Comparison of ENCODE assay signal across 28 cellular contexts in the genomic region with DNA sequence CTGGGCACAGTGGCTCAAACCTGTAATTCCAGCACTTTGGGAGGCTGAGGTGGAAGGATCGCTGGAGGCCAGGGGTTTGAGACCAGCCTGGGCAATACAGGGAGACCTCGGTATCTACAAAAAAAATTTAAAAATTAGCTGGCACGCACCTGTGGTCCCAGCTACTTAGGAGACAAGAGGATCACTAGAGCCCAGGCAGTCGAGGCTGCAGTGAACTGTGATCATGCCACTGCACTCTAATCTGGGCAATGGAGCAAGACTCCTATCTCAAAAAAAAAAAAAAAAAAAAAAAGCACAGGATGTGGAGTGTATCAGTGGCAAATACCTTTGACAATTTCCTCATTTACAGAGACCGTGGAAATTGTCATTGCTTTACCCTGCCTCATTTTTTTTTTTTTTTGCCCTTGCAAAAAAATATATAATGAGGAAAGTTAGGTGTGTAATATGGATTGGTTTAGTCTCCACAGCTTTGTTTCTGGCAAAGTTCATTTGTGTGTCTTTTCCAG.
"Had no signal": no experiment of that assay in that cellular context is flagged by ENCODE, and none has a peak within 500 bp of the region (broad histone marks: within the 10 kb centered on the region; RNA-seq: fewer than 3 reads in every experiment).

No MANE protein-coding gene starts in this region.

- H3K9me3 Mint-ChIP-seq: activated naive CD4-positive, alpha-beta T cell treated with anti-CD3 and anti-CD28 coated beads, Interleukin-2, amount 10 ng/mL, durations not matched to agents 7 days and 5 days; activated T-helper 1 cell treated with anti-CD3 and anti-CD28 coated beads, Interleukin-12 subunit alpha, Interleukin-12 subunit beta, Interleukin-2, Interleukin-4 antibody, amounts not matched to agents 30 ng/mL and 10 ng/mL and 1 ng/mL, durations not matched to agents 14 hours and 24 hours and 36 hours; mesothelial cell of epicardium; naive thymus-derived CD8-positive, alpha-beta T cell; neural progenitor cell; stimulated activated effector memory CD8-positive, alpha-beta T cell treated with anti-CD3 and anti-CD28 coated beads, Interleukin-12 subunit alpha, Interleukin-12 subunit beta, amount 100 ng/mL, for 72 hours; stimulated activated naive CD8-positive, alpha-beta T cell treated with anti-CD3 and anti-CD28 coated beads, Interleukin-15, amount 100 ng/mL, for 72 hours had no signal

- H3K27ac ChIP-seq: hepatocyte, neural progenitor cell, tibial nerve had no signal

- H3K4me3 Mint-ChIP-seq: activated naive CD4-positive, alpha-beta T cell treated with anti-CD3 and anti-CD28 coated beads, Interleukin-2, amount 10 ng/mL, durations not matched to agents 7 days and 5 days; activated T-helper 1 cell treated with anti-CD3 and anti-CD28 coated beads, Interleukin-12 subunit alpha, Interleukin-12 subunit beta, Interleukin-2, Interleukin-4 antibody, amounts not matched to agents 30 ng/mL and 10 ng/mL and 1 ng/mL, durations not matched to agents 14 hours and 24 hours and 36 hours; mesothelial cell of epicardium; naive thymus-derived CD8-positive, alpha-beta T cell; neural progenitor cell; stimulated activated effector memory CD8-positive, alpha-beta T cell treated with anti-CD3 and anti-CD28 coated beads, Interleukin-12 subunit alpha, Interleukin-12 subunit beta, amount 100 ng/mL, for 72 hours; stimulated activated naive CD8-positive, alpha-beta T cell treated with anti-CD3 and anti-CD28 coated beads, Interleukin-15, amount 100 ng/mL, for 72 hours had no signal

- H3K27me3 ChIP-seq: esophagus squamous epithelium, hepatocyte, neural progenitor cell, tibial nerve had no signal

- H3K36me3 ChIP-seq: esophagus squamous epithelium, neural progenitor cell, tibial nerve had no signal

- H3K4me1 Mint-ChIP-seq: stimulated activated effector memory CD8-positive, alpha-beta T cell treated with anti-CD3 and anti-CD28 coated beads, Interleukin-12 subunit alpha, Interleukin-12 subunit beta, amount 100 ng/mL, for 72 hours had no signal

- H3K9me3 ChIP-seq: esophagus squamous epithelium, tibial nerve had no signal

- H3K27ac Mint-ChIP-seq: activated T-helper 1 cell treated with anti-CD3 and anti-CD28 coated beads, Interleukin-12 subunit alpha, Interleukin-12 subunit beta, Interleukin-2, Interleukin-4 antibody, amounts not matched to agents 30 ng/mL and 10 ng/mL and 1 ng/mL, durations not matched to agents 14 hours and 24 hours and 36 hours; neural progenitor cell; stimulated activated effector memory CD8-positive, alpha-beta T cell treated with anti-CD3 and anti-CD28 coated beads, Interleukin-12 subunit alpha, Interleukin-12 subunit beta, amount 100 ng/mL, for 72 hours had no signal

- H3K4me1 ChIP-seq: neural progenitor cell, tibial nerve had no signal

- DNase-seq: activated CD4-positive, alpha-beta T cell treated with anti-CD3 and anti-CD28 coated beads for 4 hours; activated CD4-positive, alpha-beta T cell treated with anti-CD3 and anti-CD28 coated beads, Interleukin-2, amount 50 U/mL, for 4 hours; activated CD8-positive, alpha-beta memory T cell treated with anti-CD3 and anti-CD28 coated beads, Interleukin-2, amount 50 U/mL, for 4 hours; activated effector memory CD4-positive, alpha-beta T cell treated with anti-CD3 and anti-CD28 coated beads, Interleukin-2, amount 50 U/mL, for 16 hours; activated naive CD4-positive, alpha-beta T cell treated with anti-CD3 and anti-CD28 coated beads, Interleukin-2, amount 10 ng/mL, durations not matched to agents 7 days and 5 days; activated T-cell treated with anti-CD3 and anti-CD28 coated beads, Interleukin-2, amount 50 U/mL, for 1 hour; amygdala; dermis blood vessel endothelial cell; effector CD4-positive, alpha-beta T cell; esophagus squamous epithelium; foreskin melanocyte; glutamatergic neuron; left cardiac atrium; mammary epithelial cell; naive thymus-derived CD8-positive, alpha-beta T cell; posterior cingulate gyrus; retina; stimulated activated CD4-positive, alpha-beta T cell treated with anti-CD3 and anti-CD28 coated beads, Interleukin-4, amount 100 ng/mL, for 24 hours; stimulated activated naive CD8-positive, alpha-beta T cell treated with anti-CD3 and anti-CD28 coated beads, Interleukin-15, amount 100 ng/mL, for 72 hours; substantia nigra had no signal

- H3K4me3 ChIP-seq: esophagus squamous epithelium, hepatocyte, neural progenitor cell, skin epidermis, tibial nerve had no signal

- H3K36me3 Mint-ChIP-seq: activated naive CD4-positive, alpha-beta T cell treated with anti-CD3 and anti-CD28 coated beads, Interleukin-2, amount 10 ng/mL, durations not matched to agents 7 days and 5 days; mesothelial cell of epicardium; naive thymus-derived CD8-positive, alpha-beta T cell; neural progenitor cell; stimulated activated effector memory CD8-positive, alpha-beta T cell treated with anti-CD3 and anti-CD28 coated beads, Interleukin-12 subunit alpha, Interleukin-12 subunit beta, amount 100 ng/mL, for 72 hours had no signal

- H3K27me3 Mint-ChIP-seq: activated naive CD4-positive, alpha-beta T cell treated with anti-CD3 and anti-CD28 coated beads, Interleukin-2, amount 10 ng/mL, durations not matched to agents 7 days and 5 days; naive thymus-derived CD8-positive, alpha-beta T cell; stimulated activated naive CD8-positive, alpha-beta T cell treated with anti-CD3 and anti-CD28 coated beads, Interleukin-15, amount 100 ng/mL, for 72 hours had no signal

- ATAC-seq: left cardiac atrium; sciatic nerve; stimulated activated effector memory CD8-positive, alpha-beta T cell treated with anti-CD3 and anti-CD28 coated beads, Interleukin-12 subunit alpha, Interleukin-12 subunit beta, amount 100 ng/mL, for 72 hours; stimulated activated naive CD8-positive, alpha-beta T cell treated with anti-CD3 and anti-CD28 coated beads, Interleukin-15, amount 100 ng/mL, for 72 hours had no signal
